ENCODE assay signal across 11 cellular contexts in genomic region chr3:100041328-100041749, GRCh38.
DNase-seq lines count a peak whose midpoint lies in the region; ATAC-seq, FAIRE-seq and TF ChIP-seq lines count a peak whose summit lies in the region.
"Had no signal": no experiment of that assay in that cellular context is flagged by ENCODE, and none has a peak within 500 bp of the region (broad histone marks: within the 10 kb centered on the region; RNA-seq: fewer than 3 reads in every experiment).

No MANE protein-coding gene starts in this region.

- H3K9me3 Mint-ChIP-seq in HFFc6 (no peaks in the 10 kb centered on the region), brain (no peaks in the 10 kb centered on the region)
- H3K9me3 Mint-ChIP-seq in naive thymus-derived CD4-positive, alpha-beta T cell, result no peaks in the 10 kb centered on the region

- H3K4me3 ChIP-seq in keratinocyte (ENCODE audit: control insufficient read depth in 2 of 3, extremely low read depth in 1 of 3, insufficient read depth in 2 of 3, low read depth in 1 of 3, low read length in 3 of 3), result no peak overlapping the region
- no peak overlapping the region for H3K4me3 ChIP-seq in naive thymus-derived CD4-positive, alpha-beta T cell (ENCODE audit: low read length)

- H3K9me3 ChIP-seq in keratinocyte (ENCODE audit: control insufficient read depth, low read depth, low read length), result no peaks in the 10 kb centered on the region
- no peaks in the 10 kb centered on the region for H3K9me3 ChIP-seq in naive thymus-derived CD4-positive, alpha-beta T cell (ENCODE audit: control insufficient read depth in 2 of 3, low read length in 3 of 3)

- H2AFZ ChIP-seq in keratinocyte (ENCODE audit: control insufficient read depth, low read length), result peak overlapping the region; percentile 42

- H3K36me3 Mint-ChIP-seq in HFFc6 (ENCODE audit: low read depth) (0 out of 2 replicates have a peak, but pooled peaks cover 8% of the 10 kb centered on the region), brain (no peaks in the 10 kb centered on the region)
- H3K36me3 Mint-ChIP-seq in naive thymus-derived CD4-positive, alpha-beta T cell, result peaks cover 0 to 13% (median 2%) of the 10 kb centered on the region in 5 donors

- FAIRE-seq in keratinocyte (lab: Jason Lieb, UNC), result peak; percentile 85
- FAIRE-seq: GM18507 had no signal

- H3K4me2 ChIP-seq in keratinocyte (ENCODE audit: control insufficient read depth, extremely low read depth, insufficient read depth, low read depth, low read length), result peak overlapping the region; percentile 42

- H3K4me3 Mint-ChIP-seq in HFFc6 (peak overlapping the region; percentile 75), brain (no peak overlapping the region)
- H3K4me3 Mint-ChIP-seq in naive thymus-derived CD4-positive, alpha-beta T cell, result no peak overlapping the region

- H3K27me3 ChIP-seq in keratinocyte (ENCODE audit: control insufficient read depth, extremely low read depth, insufficient read depth, low read length), result no peaks in the 10 kb centered on the region
- no peaks in the 10 kb centered on the region for H3K27me3 ChIP-seq in naive thymus-derived CD4-positive, alpha-beta T cell (ENCODE audit: control insufficient read depth in 2 of 2, insufficient read depth in 2 of 2, low read length in 2 of 2)

- H3K36me3 ChIP-seq in keratinocyte (ENCODE audit: control insufficient read depth in 2 of 2, extremely low read depth in 1 of 2, insufficient read depth in 2 of 2, low read length in 2 of 2), result no peaks in the 10 kb centered on the region
- H3K36me3 ChIP-seq in naive thymus-derived CD4-positive, alpha-beta T cell (ENCODE audit: control insufficient read depth in 2 of 3, insufficient read depth in 3 of 3, low read length in 3 of 3), result no peaks in the 10 kb centered on the region

- H3K4me1 Mint-ChIP-seq in HFFc6 (ENCODE audit: low read depth) (peaks cover 67% of the 10 kb centered on the region), brain (peaks cover 40% of the 10 kb centered on the region)
- H3K4me1 Mint-ChIP-seq in naive thymus-derived CD4-positive, alpha-beta T cell, result peaks cover 0 to 8% (median 0%) of the 10 kb centered on the region in 7 donors

- peak; percentile 86 for DNase-seq in HFFc6
- no peak for DNase-seq in keratinocyte (ENCODE audit: low read depth, low spot score)
- peak; percentile 76 for DNase-seq in stromal cell of bone marrow (ENCODE audit: low read depth)
- DNase-seq in SKM-1 (lab: John Stamatoyannopoulos, UW; ENCODE audit: unreplicated experiment), result no peak
- DNase-seq in DMS 273 treated with DMSO at 0.1 percent for 48 hours (lab: John Stamatoyannopoulos, UW), result no peak
- DNase-seq in naive thymus-derived CD4-positive, alpha-beta T cell, result no peak
- DNase-seq: SHP77; stimulated activated CD4-positive, alpha-beta T cell treated with anti-CD3 and anti-CD28 coated beads, Interleukin-2, amount 100 ng/mL, for 48 hours had no signal

- H4K20me1 ChIP-seq in keratinocyte (ENCODE audit: control insufficient read depth, extremely low read depth, insufficient read depth, low read length), result no peaks in the 10 kb centered on the region

- intact Hi-C loops in naive thymus-derived CD4-positive, alpha-beta T cell (cut with micrococcal nuclease), result no loop called here

- TF ChIP-seq CTCF in HFFc6 (IDR thresholded peaks at IDR 0.05) (no peak), brain (conservative IDR thresholded peaks at IDR 0.05) (no peak), keratinocyte (optimal IDR thresholded peaks at IDR 0.05 in 1 of 3, IDR thresholded peaks at IDR 0.05 in 1 of 3, conservative IDR thresholded peaks at IDR 0.05 in 1 of 3; ENCODE audit: extremely low read depth in 1 of 3, insufficient read depth in 2 of 3, low read length in 3 of 3) (no peak)

- peak overlapping the region; percentile 66 for H3K9ac ChIP-seq in keratinocyte (ENCODE audit: control insufficient read depth, extremely low read depth, insufficient read depth, low read length)

- H3K27me3 Mint-ChIP-seq in HFFc6 (ENCODE audit: insufficient read depth) (no peaks in the 10 kb centered on the region), brain (peaks cover 3% of the 10 kb centered on the region)
- H3K27me3 Mint-ChIP-seq in naive thymus-derived CD4-positive, alpha-beta T cell, result no peaks in the 10 kb centered on the region

- H3K4me1 ChIP-seq in keratinocyte (ENCODE audit: control insufficient read depth, extremely low read depth, insufficient read depth, low read length), result peaks cover 40% of the 10 kb centered on the region
- H3K4me1 ChIP-seq in naive thymus-derived CD4-positive, alpha-beta T cell (ENCODE audit: control insufficient read depth in 2 of 2, insufficient read depth in 2 of 2, low read length in 2 of 2), result no peaks in the 10 kb centered on the region

- peak overlapping the region; percentile 92 for H3K27ac ChIP-seq in keratinocyte (ENCODE audit: control insufficient read depth, insufficient read depth, low read length)
- H3K27ac ChIP-seq in naive thymus-derived CD4-positive, alpha-beta T cell (ENCODE audit: low read depth, low read length), result no peak overlapping the region

- no peak for ATAC-seq in GM18520 (IDR thresholded peaks at IDR 0.05; ENCODE audit: unreplicated experiment)
- no peak for ATAC-seq in naive thymus-derived CD4-positive, alpha-beta T cell

- H3K9me1 ChIP-seq in keratinocyte (ENCODE audit: control insufficient read depth, extremely low read depth, insufficient read depth, low read length), result no peaks in the 10 kb centered on the region

- dilution Hi-C loops in keratinocyte (cut with MboI; ENCODE audit: extremely low pct_ligation_motif_present, low sequenced_read_pairs), result no loop called here

- H3K27ac Mint-ChIP-seq in HFFc6 (peak overlapping the region; percentile 97), brain (peak overlapping the region in 4 of 5 experiments; percentile 25 to 93 (median 41))
- no peak overlapping the region for H3K27ac Mint-ChIP-seq in naive thymus-derived CD4-positive, alpha-beta T cell

- CTCF ChIA-PET in naive thymus-derived CD4-positive, alpha-beta T cell (lab: Charles Lee), result no interaction called here

- POLR2A ChIA-PET in naive thymus-derived CD4-positive, alpha-beta T cell (lab: Charles Lee), result no interaction called here

- H3K79me2 ChIP-seq in keratinocyte (ENCODE audit: control insufficient read depth, insufficient read depth, low read length), result no peaks in the 10 kb centered on the region

Comparison
In these comparisons a context has a peak if more than half of its experiments do, and no peak if none do; other contexts are left out.
1. DNase-seq: peak in HFFc6 (single experiment) and stromal cell of bone marrow (single experiment); none in keratinocyte (single experiment), SKM-1 (single experiment), DMS 273 treated with DMSO at 0.1 percent for 48 hours (single experiment) and naive thymus-derived CD4-positive, alpha-beta T cell (0 of 9).
2. H3K27ac Mint-ChIP-seq: peak in HFFc6 (single experiment) and brain (4 of 5); none in naive thymus-derived CD4-positive, alpha-beta T cell (0 of 9).